In genomic region chr16:13913374-13914292, GRCh38 we compare ENCODE assay signal across 26 cellular contexts.
"Had no signal": no experiment of that assay in that cellular context is flagged by ENCODE, and none has a peak within 500 bp of the region (broad histone marks: within the 10 kb centered on the region; RNA-seq: fewer than 3 reads in every experiment).

No MANE protein-coding gene starts in this region.

- H3K9me3 ChIP-seq: gastroesophageal sphincter, neutrophil, uterus had no signal

- H3K27ac ChIP-seq: brain microvascular endothelial cell, gastroesophageal sphincter, hepatocyte, lower lobe of right lung, neutrophil, sigmoid colon, uterus had no signal

- ATAC-seq: activated CD4-positive, alpha-beta T cell treated with anti-CD3 and anti-CD28 coated beads for 36 hours; effector memory CD8-positive, alpha-beta T cell; gastroesophageal sphincter; lower lobe of right lung; stimulated activated memory B cell treated with anti-CD40 and anti-IgM and Interleukin-4, amounts not matched to agents 10 μg/mL and 1 μg/mL and 100 μg/mL, for 72 hours; stimulated activated naive CD8-positive, alpha-beta T cell treated with anti-CD3 and anti-CD28 coated beads, Interleukin-15, amount 100 ng/mL, for 72 hours had no signal

- H3K27me3 ChIP-seq: brain microvascular endothelial cell, gastroesophageal sphincter, hepatocyte, sigmoid colon, uterus had no signal

- DNase-seq: activated CD4-positive, alpha-beta T cell treated with anti-CD3 and anti-CD28 coated beads for 36 hours; activated CD4-positive, alpha-beta T cell treated with anti-CD3 and anti-CD28 coated beads, Interleukin-2, amount 50 U/mL, for 4 hours; activated CD4-positive, CD25-positive, alpha-beta regulatory T cell; activated effector memory CD4-positive, alpha-beta T cell treated with Interleukin-2 at 50 U/mL for 16 hours; activated naive CD4-positive, alpha-beta T cell treated with anti-CD3 and anti-CD28 coated beads for 36 hours; activated naive CD8-positive, alpha-beta T cell treated with anti-CD3 and anti-CD28 coated beads, Interleukin-2, amount 10 ng/mL, durations not matched to agents 7 days and 5 days; brain microvascular endothelial cell; caudate nucleus; cortex of kidney; effector memory CD8-positive, alpha-beta T cell; erythroblast; islet precursor cell; lower lobe of right lung; mesendoderm; sigmoid colon; stimulated activated CD4-positive, alpha-beta T cell treated with anti-CD3 and anti-CD28 coated beads, Interleukin-1b, Interleukin-23, amount 100 ng/mL, for 48 hours; stimulated activated CD4-positive, alpha-beta T cell treated with anti-CD3 and anti-CD28 coated beads, Interleukin-4, amount 100 ng/mL, for 4 hours; stimulated activated CD8-positive, alpha-beta memory T cell treated with anti-CD3 and anti-CD28 coated beads, Interleukin-4, amount 100 ng/mL, for 48 hours; stimulated activated naive CD8-positive, alpha-beta T cell treated with anti-CD3 and anti-CD28 coated beads, Interleukin-15, amount 100 ng/mL, for 72 hours; substantia nigra; uterus had no signal

- H3K4me3 ChIP-seq: gastroesophageal sphincter, hepatocyte, lower lobe of right lung, sigmoid colon, smooth muscle cell, uterus had no signal

- H3K4me1 ChIP-seq: lower lobe of right lung, uterus had no signal

- H3K4me2 ChIP-seq: hepatocyte, smooth muscle cell had no signal

- H2AFZ ChIP-seq: hepatocyte had no signal

- H3K79me2 ChIP-seq: hepatocyte had no signal

- H3K36me3 ChIP-seq: brain microvascular endothelial cell, gastroesophageal sphincter, lower lobe of right lung, neutrophil, sigmoid colon, uterus had no signal
